ENCODE assay signal across 10 cellular contexts in genomic region chr3:108279066-108279465, GRCh38. TPM values are rescaled to one million over a fixed set of nuclear protein-coding genes. Genes with fewer than 3 reads are reported as not detected.
"Had no signal": no experiment of that assay in that cellular context is flagged by ENCODE, and none has a peak within 500 bp of the region (broad histone marks: within the 10 kb centered on the region; RNA-seq: fewer than 3 reads in every experiment).

No MANE protein-coding gene starts in this region.

RNA-seq across cellular contexts. Expression of gene HHLA2, which starts 17.3 kb away (rescaled TPM):
- total RNA-seq: OCI-LY7, PC-3, PC-9, Right ventricle myocardium inferior, Right ventricle myocardium superior, RPMI7951, SJCRH30, SJSA1, SK-MEL-5 had no signal
- polyA plus RNA-seq: SK-N-SH had no signal
